ENCODE assay signal across 9 cellular contexts in the genomic region with DNA sequence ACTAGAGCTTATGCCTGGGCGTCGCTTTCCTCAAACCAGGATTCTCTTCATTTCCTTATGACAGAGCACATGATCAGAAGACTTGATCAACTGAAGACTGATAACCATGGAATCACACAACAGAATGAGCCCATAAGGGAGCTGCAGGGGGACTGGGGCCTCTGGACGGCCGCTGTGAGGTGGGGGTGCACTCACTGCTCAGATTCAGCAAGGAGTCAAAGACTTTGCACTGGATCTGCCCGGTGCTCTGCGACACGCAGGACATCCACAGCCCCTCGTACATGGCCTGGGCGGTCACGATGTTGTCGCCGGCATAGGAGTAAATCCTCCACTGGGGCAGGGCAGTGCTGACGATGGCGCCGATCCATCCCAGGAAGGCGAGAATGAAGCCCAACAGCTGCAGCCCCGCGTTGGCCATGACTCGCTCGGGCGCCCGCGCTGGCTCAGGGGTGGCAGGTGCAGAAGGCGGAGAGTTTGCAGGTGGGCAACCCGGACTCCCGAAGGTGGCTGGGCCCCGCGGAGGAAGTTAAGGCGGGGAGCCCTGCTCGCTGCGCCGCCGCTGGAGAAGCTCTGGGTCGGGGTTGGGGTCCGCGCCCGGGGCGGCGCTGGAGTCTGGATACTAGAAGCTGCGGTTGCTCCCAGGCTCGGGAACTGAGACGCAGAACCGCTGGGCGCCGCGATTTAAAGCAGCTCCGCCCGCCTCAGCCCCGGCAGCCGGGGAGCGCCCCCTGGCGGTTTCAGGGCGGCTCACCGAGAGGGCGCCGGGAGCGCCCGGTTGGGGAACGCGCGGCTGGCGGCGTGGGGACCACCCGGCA. TPM values are rescaled to one million over a fixed set of nuclear protein-coding genes. Genes with fewer than 3 reads are reported as not detected.
DNase-seq lines count a peak whose midpoint lies in the region; ATAC-seq, FAIRE-seq and TF ChIP-seq lines count a peak whose summit lies in the region.
"Had no signal": no experiment of that assay in that cellular context is flagged by ENCODE, and none has a peak within 500 bp of the region (broad histone marks: within the 10 kb centered on the region; RNA-seq: fewer than 3 reads in every experiment).

A gene with protein sequence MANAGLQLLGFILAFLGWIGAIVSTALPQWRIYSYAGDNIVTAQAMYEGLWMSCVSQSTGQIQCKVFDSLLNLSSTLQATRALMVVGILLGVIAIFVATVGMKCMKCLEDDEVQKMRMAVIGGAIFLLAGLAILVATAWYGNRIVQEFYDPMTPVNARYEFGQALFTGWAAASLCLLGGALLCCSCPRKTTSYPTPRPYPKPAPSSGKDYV (minus strand): TSS at position 658 of the 815 bp plus-strand sequence. CDS start 240 bp downstream, at position 418.

- in situ Hi-C loops in Caki2 (cut with HindIII; ENCODE audit: low pct_unique_long_range_greater_than_20kb, low sequenced_read_pairs) = loop anchor here (25.0 kb wide), 1 partner anchor 360 kb away; no protein-coding TSS in a partner anchor

- ATAC-seq in GM21367 (IDR thresholded peaks at IDR 0.05; ENCODE audit: unreplicated experiment) (peak; percentile 92), RWPE2 (ENCODE audit: low read depth) (peak; percentile 75), foreskin keratinocyte (peak; percentile 67)
- ATAC-seq in stimulated activated naive CD8-positive, alpha-beta T cell treated with anti-CD3 and anti-CD28 coated beads, Interleukin-15, Interleukin-2, amounts not matched to agents 100 U/mL and 50 U/mL, for 24 hours = peak; percentile 81

- TF ChIP-seq CTCF in RWPE2 (IDR thresholded peaks at IDR 0.05; ENCODE audit: poor library complexity, severe bottlenecking) (peak; percentile 98), foreskin keratinocyte (conservative IDR thresholded peaks at IDR 0.05) (peak; percentile 98), neural cell (IDR thresholded peaks at IDR 0.05; ENCODE audit: poor library complexity, severe bottlenecking) (peak; percentile 94)

- no peak for FAIRE-seq in HTR-8/SVneo (lab: Jason Lieb, UNC)
- FAIRE-seq: colon had no signal

- TF ChIP-seq RAD21 in neural cell (conservative IDR thresholded peaks at IDR 0.05) = peak; percentile 77

- no peak for TF ChIP-seq EP300 in neural cell (conservative IDR thresholded peaks at IDR 0.05; ENCODE audit: poor library complexity, severe bottlenecking)

- peak within 1 kb of the TSS; percentile 39 for H3K9ac ChIP-seq in neural cell (ENCODE audit: low read length)

- H3K4me3 ChIP-seq in RWPE2 (ENCODE audit: severe bottlenecking) (peak within 1 kb of the TSS; percentile 48), neural cell (ENCODE audit: low read length) (peak within 1 kb of the TSS; percentile 81)

- H3K4me1 ChIP-seq in RWPE2 (ENCODE audit: insufficient read depth, poor library complexity, severe bottlenecking) (peaks cover 34% of the 10 kb centered on the region), foreskin keratinocyte (peaks cover 19% of the 10 kb centered on the region)

- no peaks in the 10 kb centered on the region for H4K20me1 ChIP-seq in neural cell (ENCODE audit: insufficient read depth)

- H3K27me3 ChIP-seq in RWPE2 (ENCODE audit: insufficient read depth, poor library complexity, severe bottlenecking) = no peaks in the 10 kb centered on the region
- no peaks in the 10 kb centered on the region for H3K27me3 ChIP-seq in foreskin keratinocyte
- H3K27me3 ChIP-seq in neural cell (ENCODE audit: insufficient read depth, low read depth, low read length) = peaks cover 21% of the 10 kb centered on the region

- no peak within 1 kb of the TSS for H3K4me2 ChIP-seq in neural cell (ENCODE audit: low read length)

- H2AFZ ChIP-seq in neural cell (ENCODE audit: low read depth, low read length) = peak within 1 kb of the TSS; percentile 25

- H3K9me3 ChIP-seq in RWPE2 (ENCODE audit: severe bottlenecking) = no peaks in the 10 kb centered on the region
- no peaks in the 10 kb centered on the region for H3K9me3 ChIP-seq in neural cell (ENCODE audit: low read length)

- no peaks in the 10 kb centered on the region for H3K79me2 ChIP-seq in neural cell (replicated peaks; ENCODE audit: insufficient read depth, low read length)

- no peaks in the 10 kb centered on the region for H3F3A ChIP-seq in neural cell (ENCODE audit: insufficient read depth, low read length, poor library complexity, severe bottlenecking)

- H3K9me2 ChIP-seq in neural cell (ENCODE audit: insufficient read depth, low read length) = no peaks in the 10 kb centered on the region

- H3K27ac ChIP-seq in RWPE2 (ENCODE audit: poor library complexity, severe bottlenecking) (peak within 1 kb of the TSS; percentile 70), foreskin keratinocyte (peak within 1 kb of the TSS; percentile 89), neural cell (ENCODE audit: low read length) (no peak within 1 kb of the TSS)

- DNase-seq in Caki2 (ENCODE audit: low read depth) (peak; percentile 78), HTR-8/SVneo (ENCODE audit: insufficient read length, low spot score) (peak; percentile 72), RWPE2 (ENCODE audit: low spot score) (peak; percentile 81), foreskin keratinocyte (peak in 1 of 2 donors; percentile 74)
- DNase-seq in activated naive CD4-positive, alpha-beta T cell (lab: John Stamatoyannopoulos, UW) = peak; percentile 34 to 74 (median 56)
- DNase-seq in stimulated activated naive CD8-positive, alpha-beta T cell treated with anti-CD3 and anti-CD28 coated beads, Interleukin-15, Interleukin-2, amounts not matched to agents 100 U/mL and 50 U/mL, for 24 hours = peak; percentile 83

- H3K36me3 ChIP-seq in RWPE2 (ENCODE audit: low read depth) (no peaks in the 10 kb centered on the region), neural cell (ENCODE audit: insufficient read depth, low read length) (no peaks in the 10 kb centered on the region)

TF ChIP-seq in neural cell, 6 proteins besides CTCF, POLR2A, EP300 and RAD21:
- TF ChIP-seq MXI1 (conservative IDR thresholded peaks at IDR 0.05; ENCODE audit: poor library complexity, severe bottlenecking) (peak; percentile 48), SMC3 (conservative IDR thresholded peaks at IDR 0.05; ENCODE audit: poor library complexity) (peak; percentile 83)
- TF ChIP-seq, protein P1, sequence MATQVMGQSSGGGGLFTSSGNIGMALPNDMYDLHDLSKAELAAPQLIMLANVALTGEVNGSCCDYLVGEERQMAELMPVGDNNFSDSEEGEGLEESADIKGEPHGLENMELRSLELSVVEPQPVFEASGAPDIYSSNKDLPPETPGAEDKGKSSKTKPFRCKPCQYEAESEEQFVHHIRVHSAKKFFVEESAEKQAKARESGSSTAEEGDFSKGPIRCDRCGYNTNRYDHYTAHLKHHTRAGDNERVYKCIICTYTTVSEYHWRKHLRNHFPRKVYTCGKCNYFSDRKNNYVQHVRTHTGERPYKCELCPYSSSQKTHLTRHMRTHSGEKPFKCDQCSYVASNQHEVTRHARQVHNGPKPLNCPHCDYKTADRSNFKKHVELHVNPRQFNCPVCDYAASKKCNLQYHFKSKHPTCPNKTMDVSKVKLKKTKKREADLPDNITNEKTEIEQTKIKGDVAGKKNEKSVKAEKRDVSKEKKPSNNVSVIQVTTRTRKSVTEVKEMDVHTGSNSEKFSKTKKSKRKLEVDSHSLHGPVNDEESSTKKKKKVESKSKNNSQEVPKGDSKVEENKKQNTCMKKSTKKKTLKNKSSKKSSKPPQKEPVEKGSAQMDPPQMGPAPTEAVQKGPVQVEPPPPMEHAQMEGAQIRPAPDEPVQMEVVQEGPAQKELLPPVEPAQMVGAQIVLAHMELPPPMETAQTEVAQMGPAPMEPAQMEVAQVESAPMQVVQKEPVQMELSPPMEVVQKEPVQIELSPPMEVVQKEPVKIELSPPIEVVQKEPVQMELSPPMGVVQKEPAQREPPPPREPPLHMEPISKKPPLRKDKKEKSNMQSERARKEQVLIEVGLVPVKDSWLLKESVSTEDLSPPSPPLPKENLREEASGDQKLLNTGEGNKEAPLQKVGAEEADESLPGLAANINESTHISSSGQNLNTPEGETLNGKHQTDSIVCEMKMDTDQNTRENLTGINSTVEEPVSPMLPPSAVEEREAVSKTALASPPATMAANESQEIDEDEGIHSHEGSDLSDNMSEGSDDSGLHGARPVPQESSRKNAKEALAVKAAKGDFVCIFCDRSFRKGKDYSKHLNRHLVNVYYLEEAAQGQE (IDR thresholded peaks at IDR 0.05; ENCODE audit: borderline replicate concordance) = no peak
TF ChIP-seq in neural cell: peak in this region for 2.

RNA-seq across cellular contexts. Expression of the gene that starts here (rescaled TPM):
- total RNA-seq in Caki2 (2014; rRNA removed; shearing (Covaris generic); ENCODE audit: low replicate concordance) = 129 and 151 TPM in 2 replicates
- 1.9 and 5.4 TPM in 2 replicates for total RNA-seq in foreskin keratinocyte
- polyA plus RNA-seq in foreskin keratinocyte (0.99 and 3.0 TPM in 2 replicates), neural cell (0.66 and 1.3 TPM in 2 replicates)
- 0.73 and 1.4 TPM in 2 replicates for polyA minus RNA-seq in neural cell

Comparison
In these comparisons a context has a peak if more than half of its experiments do, and no peak if none do; other contexts are left out.
1. RNA of the gene that starts here (total RNA-seq): 129 to 151 TPM in Caki2; 1.9 to 5.4 TPM in foreskin keratinocyte; every median in the first group is over 10 times any median in the second.
2. Peak in every context shown above with its lines, with median percentiles within 50 percentile points of each other: ATAC-seq and CTCF ChIP-seq.